Comparison of ENCODE assay signal across 17 cellular contexts in genomic region chr9:77424993-77425392, GRCh38.
A peak's percentile ranks its signal among the peaks of the same experiment; 100 is the strongest.
DNase-seq lines count a peak whose midpoint lies in the region; ATAC-seq, FAIRE-seq and TF ChIP-seq lines count a peak whose summit lies in the region.
"Had no signal": no experiment of that assay in that cellular context is flagged by ENCODE, and none has a peak within 500 bp of the region (broad histone marks: within the 10 kb centered on the region; RNA-seq: fewer than 3 reads in every experiment).

No MANE protein-coding gene starts in this region.

- H3K27me3 ChIP-seq in bronchial epithelial cell (ENCODE audit: control insufficient read depth, insufficient read depth, low read length), result no peaks in the 10 kb centered on the region
- no peaks in the 10 kb centered on the region for H3K27me3 ChIP-seq in foreskin keratinocyte
- no peaks in the 10 kb centered on the region for H3K27me3 ChIP-seq in CD8-positive, alpha-beta T cell (ENCODE audit: insufficient read depth, low read length)

- no peak overlapping the region for H3K4me3 ChIP-seq in bronchial epithelial cell (ENCODE audit: low read depth, low read length)
- no peak overlapping the region for H3K4me3 ChIP-seq in CD8-positive, alpha-beta T cell (ENCODE audit: low read depth, low read length)
- H3K4me3 ChIP-seq: K562 had no signal

- H3K9me3 Mint-ChIP-seq in CD8-positive, alpha-beta T cell, result peaks cover 4% of the 10 kb centered on the region

- no peaks in the 10 kb centered on the region for H3K36me3 ChIP-seq in bronchial epithelial cell (ENCODE audit: control insufficient read depth, insufficient read depth, low read length)
- H3K36me3 ChIP-seq in CD8-positive, alpha-beta T cell (ENCODE audit: insufficient read depth, low read length), result no peaks in the 10 kb centered on the region

- no peak for FAIRE-seq in bronchial epithelial cell (lab: Jason Lieb, UNC)
- FAIRE-seq: K562 had no signal

- POLR2A ChIA-PET in CD8-positive, alpha-beta T cell (lab: Charles Lee), result no interaction called here

- H3K27me3 Mint-ChIP-seq in CD8-positive, alpha-beta T cell (ENCODE audit: low read depth), result no peaks in the 10 kb centered on the region
- H3K27me3 Mint-ChIP-seq: CD4-positive, CD25-positive, alpha-beta regulatory T cell had no signal

- DNase-seq in ELR (ENCODE audit: low read depth) (peak; percentile 81), HT1080 (ENCODE audit: low read depth) (peak; percentile 65), bronchial epithelial cell (ENCODE audit: low read depth) (peak; percentile 44), foreskin keratinocyte (no peak), NCI-H2171 treated with DMSO at 0.1 percent for 48 hours (lab: John Stamatoyannopoulos, UW) (no peak)
- DNase-seq in CD8-positive, alpha-beta T cell, result no peak
- no peak for DNase-seq in activated CD4-positive, alpha-beta T cell treated with anti-CD3 and anti-CD28 coated beads for 1 hour
- DNase-seq: AML-193; CD4-positive, CD25-positive, alpha-beta regulatory T cell; DMS79 treated with DMSO at 0.1 percent for 48 hours; GF-D8; NCI-H1092; NCI-H446 treated with DMSO at 0.1 percent for 48 hours; NCI-H748 treated with DMSO at 0.1 percent for 48 hours; Right ventricle myocardium superior; SK-N-SH had no signal

- H3K27ac ChIP-seq in foreskin keratinocyte, result no peak overlapping the region
- H3K27ac ChIP-seq in CD8-positive, alpha-beta T cell (ENCODE audit: low read depth, low read length), result no peak overlapping the region

- H3K9me3 ChIP-seq in CD8-positive, alpha-beta T cell (ENCODE audit: low read length), result no peaks in the 10 kb centered on the region
- H3K9me3 ChIP-seq: SK-N-SH had no signal

- CTCF ChIA-PET in CD8-positive, alpha-beta T cell (lab: Charles Lee), result interaction anchor here (1.0 to 1.8 kb wide), 2 partner anchors 9 to 32 kb away, joined by 3 to 5 read pairs; no protein-coding TSS in a partner anchor

- H3K4me3 Mint-ChIP-seq in CD8-positive, alpha-beta T cell, result no peak overlapping the region
- H3K4me3 Mint-ChIP-seq: CD4-positive, CD25-positive, alpha-beta regulatory T cell had no signal

- TF ChIP-seq CTCF in bronchial epithelial cell (IDR thresholded peaks at IDR 0.05; ENCODE audit: insufficient read depth, low read length, severe bottlenecking), result no peak
- no peak for TF ChIP-seq CTCF in foreskin keratinocyte (conservative IDR thresholded peaks at IDR 0.05)
- no peak for TF ChIP-seq CTCF in CD8-positive, alpha-beta T cell (IDR thresholded peaks at IDR 0.05)

- H3K4me1 ChIP-seq in foreskin keratinocyte, result no peaks in the 10 kb centered on the region
- no peaks in the 10 kb centered on the region for H3K4me1 ChIP-seq in CD8-positive, alpha-beta T cell (ENCODE audit: insufficient read depth, low read length)

- ATAC-seq in foreskin keratinocyte, result peak; percentile 69
- no peak for ATAC-seq in CD8-positive, alpha-beta T cell
- ATAC-seq: K562 had no signal

- no peaks in the 10 kb centered on the region for H3K4me1 Mint-ChIP-seq in CD8-positive, alpha-beta T cell (ENCODE audit: low read depth)
- H3K4me1 Mint-ChIP-seq: CD4-positive, CD25-positive, alpha-beta regulatory T cell had no signal

- no peaks in the 10 kb centered on the region for H3K36me3 Mint-ChIP-seq in CD8-positive, alpha-beta T cell
- H3K36me3 Mint-ChIP-seq: CD4-positive, CD25-positive, alpha-beta regulatory T cell had no signal

- intact Hi-C loops in CD8-positive, alpha-beta T cell (cut with DNase I, micrococcal nuclease), result no loop called here

- no peak overlapping the region for H3K27ac Mint-ChIP-seq in CD8-positive, alpha-beta T cell
- H3K27ac Mint-ChIP-seq: CD4-positive, CD25-positive, alpha-beta regulatory T cell had no signal

Comparison
In these comparisons a context has a peak if more than half of its experiments do, and no peak if none do; other contexts are left out.
1. DNase-seq: peak in ELR (single experiment), HT1080 (single experiment) and bronchial epithelial cell (single experiment); none in foreskin keratinocyte (0 of 2), CD8-positive, alpha-beta T cell (0 of 7), activated CD4-positive, alpha-beta T cell treated with anti-CD3 and anti-CD28 coated beads for 1 hour (single experiment) and NCI-H2171 treated with DMSO at 0.1 percent for 48 hours (single experiment).